29 cellular contexts compared by ENCODE assay signal in the genomic region with DNA sequence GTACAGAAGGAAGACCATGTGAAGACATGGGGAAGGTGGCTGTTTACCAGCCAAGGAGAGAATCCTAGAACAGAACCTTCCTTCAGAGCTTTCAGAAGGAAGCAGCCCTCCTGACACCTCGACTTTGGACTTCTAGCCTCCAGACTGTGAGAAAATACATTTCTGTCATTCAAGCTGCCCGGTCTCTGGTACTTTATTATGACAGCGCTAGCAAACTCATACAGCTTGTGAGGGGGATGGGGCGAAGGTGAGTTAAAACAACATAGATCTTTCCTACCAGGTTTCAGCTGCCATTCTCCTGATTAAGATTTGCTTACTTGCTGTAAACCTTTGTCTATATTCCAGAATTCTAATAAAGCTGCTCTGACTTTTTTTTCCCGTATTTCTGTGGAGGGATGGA. TPM values are rescaled to one million over a fixed set of nuclear protein-coding genes. Genes with fewer than 3 reads are reported as not detected.
"Had no signal": no experiment of that assay in that cellular context is flagged by ENCODE, and none has a peak within 500 bp of the region (broad histone marks: within the 10 kb centered on the region; RNA-seq: fewer than 3 reads in every experiment).

No MANE protein-coding gene starts in this region.

- H3K4me3 ChIP-seq: ovary, psoas muscle, skin epidermis, smooth muscle cell, spleen, stomach, thoracic aorta, thyroid gland, tibial nerve, upper lobe of left lung, vagina had no signal

- H3K4me2 ChIP-seq: smooth muscle cell had no signal

- ATAC-seq: naive thymus-derived CD8-positive, alpha-beta T cell; natural killer cell treated with Interleukin-12 subunit alpha and Interleukin-12 subunit beta and Interleukin-15 and Interleukin-18, amount 100 ng/mL, for 72 hours; psoas muscle; right cardiac atrium; sciatic nerve; stimulated activated effector memory CD8-positive, alpha-beta T cell treated with anti-CD3 and anti-CD28 coated beads, Interleukin-12 subunit alpha, Interleukin-12 subunit beta, amount 100 ng/mL, for 72 hours; stimulated activated naive B cell treated with anti-CD40 and anti-IgM and Interleukin-4, amounts not matched to agents 10 μg/mL and 1 μg/mL and 100 μg/mL, for 72 hours had no signal

- DNase-seq: naive thymus-derived CD8-positive, alpha-beta T cell; nephron progenitor cell; nucleus accumbens; ovary; posterior cingulate gyrus; psoas muscle; right cardiac atrium; spleen; stimulated activated CD4-positive, alpha-beta T cell treated with anti-CD3 and anti-CD28 coated beads, Interleukin-12 subunit alpha, Interleukin-12 subunit beta, amount 100 ng/mL, for 4 hours; stimulated activated CD4-positive, alpha-beta T cell treated with anti-CD3 and anti-CD28 coated beads, Interleukin-2, amount 100 ng/mL, for 24 hours; stimulated activated CD4-positive, alpha-beta T cell treated with anti-CD3 and anti-CD28 coated beads, Interleukin-2, amount 100 ng/mL, for 48 hours; stimulated activated CD4-positive, alpha-beta T cell treated with anti-CD3 and anti-CD28 coated beads, Interleukin-4, amount 100 ng/mL, for 24 hours; stimulated activated naive B cell treated with anti-CD40 and anti-IgM and Interleukin-4, amounts not matched to agents 10 μg/mL and 1 μg/mL and 100 μg/mL, for 72 hours; stimulated activated naive CD4-positive, alpha-beta T cell treated with Interleukin-2 at 50 U/mL for 16 hours; stomach; thyroid gland; trophoblast cell; upper lobe of left lung had no signal

- H3K36me3 ChIP-seq: neutrophil, ovary, spleen, stomach, thoracic aorta, thyroid gland, tibial nerve, upper lobe of left lung, vagina had no signal

- H3K4me1 ChIP-seq: parathyroid adenoma, psoas muscle, spleen, stomach, thyroid gland, tibial nerve, upper lobe of left lung, vagina had no signal

- FAIRE-seq: urothelium cell line had no signal

- H3K79me2 ChIP-seq: parathyroid adenoma had no signal

- H2AFZ ChIP-seq: parathyroid adenoma had no signal

- H3K27ac ChIP-seq: neutrophil, ovary, parathyroid adenoma, psoas muscle, skin epidermis, spleen, stomach, thoracic aorta, thyroid gland, tibial nerve, upper lobe of left lung, vagina had no signal

- H3K27me3 ChIP-seq: neutrophil, ovary, spleen, stomach, thyroid gland, tibial nerve, upper lobe of left lung, vagina had no signal

- H3K9me3 ChIP-seq: neutrophil, ovary, psoas muscle, stomach, thoracic aorta, thyroid gland, upper lobe of left lung, vagina had no signal

- H3K9ac ChIP-seq: parathyroid adenoma had no signal

RNA-seq across cellular contexts. Expression of a gene that starts 14.9 kb away (rescaled TPM):
- total RNA-seq: smooth muscle cell had no signal
- polyA plus RNA-seq: smooth muscle cell had no signal
